ENCODE assay signal across 8 cellular contexts in genomic region chr17:49557204-49558024, GRCh38. TPM values are rescaled to one million over a fixed set of nuclear protein-coding genes. Genes with fewer than 3 reads are reported as not detected.
DNase-seq lines count a peak whose midpoint lies in the region; ATAC-seq and TF ChIP-seq lines count a peak whose summit lies in the region.

No MANE protein-coding gene starts in this region.

- no peak overlapping the region for H3K4me3 ChIP-seq in epithelial cell of esophagus (ENCODE audit: low read length)
- no peak overlapping the region for H3K4me3 ChIP-seq in naive thymus-derived CD4-positive, alpha-beta T cell (ENCODE audit: low read length)

- CTCF ChIA-PET in naive thymus-derived CD4-positive, alpha-beta T cell (lab: Charles Lee), result interaction anchor here (0.6 to 4.6 kb wide), 22 partner anchors 8 to 441 kb away, joined by 3 to 40 read pairs (median 4); partner anchors contain the start of gene PHB1

- no peaks in the 10 kb centered on the region for H3K9me3 ChIP-seq in naive thymus-derived CD4-positive, alpha-beta T cell (ENCODE audit: control insufficient read depth in 2 of 3, low read length in 3 of 3)

- H3K4me3 Mint-ChIP-seq in activated T-cell treated with anti-CD3 and anti-CD28 coated beads, Interleukin-2, amount 50 U/mL, for 72 hours, result no peak overlapping the region
- no peak overlapping the region for H3K4me3 Mint-ChIP-seq in activated T-cell treated with anti-CD3 and anti-CD28 coated beads, Interleukin-2, amount 50 U/mL, for 24 hours
- H3K4me3 Mint-ChIP-seq in naive thymus-derived CD4-positive, alpha-beta T cell, result peak overlapping the region in 1 of 10 donors; percentile 52

- H3K9me3 Mint-ChIP-seq in activated T-cell treated with anti-CD3 and anti-CD28 coated beads, Interleukin-2, amount 50 U/mL, for 72 hours, result no peaks in the 10 kb centered on the region
- no peaks in the 10 kb centered on the region for H3K9me3 Mint-ChIP-seq in activated T-cell treated with anti-CD3 and anti-CD28 coated beads, Interleukin-2, amount 50 U/mL, for 24 hours
- H3K9me3 Mint-ChIP-seq in naive thymus-derived CD4-positive, alpha-beta T cell, result no peaks in the 10 kb centered on the region

- H3K27me3 Mint-ChIP-seq in activated T-cell treated with anti-CD3 and anti-CD28 coated beads, Interleukin-2, amount 50 U/mL, for 72 hours (ENCODE audit: low read depth), result peaks cover 8% of the 10 kb centered on the region
- peaks cover 4% of the 10 kb centered on the region for H3K27me3 Mint-ChIP-seq in activated T-cell treated with anti-CD3 and anti-CD28 coated beads, Interleukin-2, amount 50 U/mL, for 24 hours
- H3K27me3 Mint-ChIP-seq in naive thymus-derived CD4-positive, alpha-beta T cell, result peaks cover 0 to 15% (median 5%) of the 10 kb centered on the region in 5 donors

- H3K27me3 ChIP-seq in naive thymus-derived CD4-positive, alpha-beta T cell (ENCODE audit: control insufficient read depth in 2 of 2, insufficient read depth in 2 of 2, low read length in 2 of 2), result peaks cover 0 to 3% of the 10 kb centered on the region in 2 donors

- H3K4me1 ChIP-seq in naive thymus-derived CD4-positive, alpha-beta T cell (ENCODE audit: control insufficient read depth in 2 of 2, insufficient read depth in 2 of 2, low read length in 2 of 2), result peaks cover 0 to 3% of the 10 kb centered on the region in 2 donors

- no peaks in the 10 kb centered on the region for H3K36me3 Mint-ChIP-seq in activated T-cell treated with anti-CD3 and anti-CD28 coated beads, Interleukin-2, amount 50 U/mL, for 72 hours (ENCODE audit: insufficient read depth in 2 of 2)
- no peaks in the 10 kb centered on the region for H3K36me3 Mint-ChIP-seq in activated T-cell treated with anti-CD3 and anti-CD28 coated beads, Interleukin-2, amount 50 U/mL, for 24 hours (ENCODE audit: low read depth)
- no peaks in the 10 kb centered on the region for H3K36me3 Mint-ChIP-seq in naive thymus-derived CD4-positive, alpha-beta T cell

- POLR2A ChIA-PET in naive thymus-derived CD4-positive, alpha-beta T cell (lab: Charles Lee), result interaction anchor here (0.6 to 2.0 kb wide), 3 partner anchors 12 to 149 kb away, joined by 3 to 5 read pairs (median 4); no protein-coding TSS in a partner anchor

- intact Hi-C loops in naive thymus-derived CD4-positive, alpha-beta T cell (cut with micrococcal nuclease), result loop anchor here (2.0 to 10.0 kb wide), 2 partner anchors 243 kb away; no protein-coding TSS in a partner anchor

- H3K36me3 ChIP-seq in naive thymus-derived CD4-positive, alpha-beta T cell (ENCODE audit: control insufficient read depth in 2 of 3, insufficient read depth in 3 of 3, low read length in 3 of 3), result no peaks in the 10 kb centered on the region

- H3K27ac Mint-ChIP-seq in activated T-cell treated with anti-CD3 and anti-CD28 coated beads, Interleukin-2, amount 50 U/mL, for 72 hours, result no peak overlapping the region
- no peak overlapping the region for H3K27ac Mint-ChIP-seq in activated T-cell treated with anti-CD3 and anti-CD28 coated beads, Interleukin-2, amount 50 U/mL, for 24 hours
- peak overlapping the region in 3 of 9 donors; percentile 6 to 83 (median 39) for H3K27ac Mint-ChIP-seq in naive thymus-derived CD4-positive, alpha-beta T cell

- H3K27ac ChIP-seq in naive thymus-derived CD4-positive, alpha-beta T cell (ENCODE audit: low read depth, low read length), result no peak overlapping the region

- TF ChIP-seq CTCF in epithelial cell of esophagus (IDR thresholded peaks at IDR 0.05; ENCODE audit: insufficient read depth, low read depth, low read length, missing control alignments), result peak; percentile 80

- ATAC-seq in activated T-cell treated with anti-CD3 and anti-CD28 coated beads, Interleukin-2, amount 50 U/mL, for 72 hours (replicated peaks in 1 of 2), result peak; percentile 45 to 55
- peak; percentile 51 for ATAC-seq in naive thymus-derived CD4-positive, alpha-beta T cell
- ATAC-seq in HG02973 (IDR thresholded peaks at IDR 0.05; ENCODE audit: unreplicated experiment) (no peak), HG03159 (IDR thresholded peaks at IDR 0.05; ENCODE audit: unreplicated experiment) (no peak)

- DNase-seq in activated T-cell treated with anti-CD3 and anti-CD28 coated beads, Interleukin-2, amount 50 U/mL, for 72 hours, result peak; percentile 49 to 58
- no peak for DNase-seq in activated T-cell treated with anti-CD3 and anti-CD28 coated beads, Interleukin-2, amount 50 U/mL, for 24 hours
- DNase-seq in NCI-H1105 (lab: John Stamatoyannopoulos, UW) (peak; percentile 71), SKM-1 (lab: John Stamatoyannopoulos, UW; ENCODE audit: unreplicated experiment) (peak; percentile 49), epithelial cell of esophagus (ENCODE audit: low read depth) (peak; percentile 73)
- DNase-seq in naive thymus-derived CD4-positive, alpha-beta T cell, result peak in 4 of 9 donors; percentile 25 to 34 (median 28)

- peaks cover 16% of the 10 kb centered on the region for H3K4me1 Mint-ChIP-seq in activated T-cell treated with anti-CD3 and anti-CD28 coated beads, Interleukin-2, amount 50 U/mL, for 72 hours (ENCODE audit: low read depth)
- H3K4me1 Mint-ChIP-seq in activated T-cell treated with anti-CD3 and anti-CD28 coated beads, Interleukin-2, amount 50 U/mL, for 24 hours (ENCODE audit: low read depth), result peaks cover 7% of the 10 kb centered on the region
- H3K4me1 Mint-ChIP-seq in naive thymus-derived CD4-positive, alpha-beta T cell, result peaks cover 6 to 13% (median 10%) of the 10 kb centered on the region in 7 donors

RNA-seq across cellular contexts. Expression of gene NXPH3, which starts 18.3 kb away (rescaled TPM):
- 1 to 10 TPM in 1 of 2 donors, under 1 TPM in 1; 0.44 to 1.2 TPM for total RNA-seq in activated T-cell treated with anti-CD3 and anti-CD28 coated beads, Interleukin-2, amount 50 U/mL, for 72 hours
- total RNA-seq in naive thymus-derived CD4-positive, alpha-beta T cell, result not detected
- not detected for polyA plus RNA-seq in naive thymus-derived CD4-positive, alpha-beta T cell

Comparison
In these comparisons a context has a peak if more than half of its experiments do, and no peak if none do; other contexts are left out.
1. ATAC-seq: peak in activated T-cell treated with anti-CD3 and anti-CD28 coated beads, Interleukin-2, amount 50 U/mL, for 72 hours (2 of 2) and naive thymus-derived CD4-positive, alpha-beta T cell (single experiment); none in HG02973 (single experiment) and HG03159 (single experiment).